ENCODE assay signal across 9 cellular contexts in genomic region chr11:70191495-70192140, GRCh38. TPM values are rescaled to one million over a fixed set of nuclear protein-coding genes. Genes with fewer than 3 reads are reported as not detected.
A peak's percentile ranks its signal among the peaks of the same experiment; 100 is the strongest.
DNase-seq lines count a peak whose midpoint lies in the region; ATAC-seq, FAIRE-seq and TF ChIP-seq lines count a peak whose summit lies in the region.
"Had no signal": no experiment of that assay in that cellular context is flagged by ENCODE, and none has a peak within 500 bp of the region (broad histone marks: within the 10 kb centered on the region; RNA-seq: fewer than 3 reads in every experiment).

No MANE protein-coding gene starts in this region.

- no peak overlapping the region for H3K27ac ChIP-seq in HepG2 (ENCODE audit: extremely low read length, insufficient read depth, low read length)

- POLR2A ChIA-PET in HepG2 (lab: Yijun Ruan, JAX), result no interaction called here

- TF ChIP-seq EP300 in HepG2 (IDR thresholded peaks at IDR 0.05; ENCODE audit: low read depth in 2 of 2, low read length in 2 of 2), result no peak
- TF ChIP-seq EP300 in HepG2 (CRISPR knock-in tag; IDR thresholded peaks at IDR 0.05; ENCODE audit: borderline replicate concordance), result no peak

- H4K20me1 ChIP-seq in HepG2 (ENCODE audit: insufficient read depth, low read length), result no peaks in the 10 kb centered on the region; the same call in 1 of the 2 replicates

- H3K4me1 ChIP-seq in HepG2 (ENCODE audit: insufficient read depth, low read length), result no peaks in the 10 kb centered on the region

- intact Hi-C loops in HepG2 (cut with micrococcal nuclease; ENCODE audit: unreplicated experiment), result loop anchor here (1.0 kb wide), 3 partner anchors 248 to 281 kb away; no protein-coding TSS in a partner anchor

- H3K27me3 ChIP-seq in HepG2 (ENCODE audit: control insufficient read depth in 1 of 2, insufficient read depth in 2 of 2, low read length in 2 of 2), result peaks cover 10 to 25% of the 10 kb centered on the region in 2 experiments; a peak in 3 of 5 replicates

- H3K4me2 ChIP-seq in HepG2 (ENCODE audit: low read depth, low read length), result no peak overlapping the region

- H3K79me2 ChIP-seq in HepG2 (ENCODE audit: insufficient read depth, low read length), result no peaks in the 10 kb centered on the region

- CTCF ChIA-PET in HepG2 (lab: Yijun Ruan, JAX; ENCODE audit: low intra/inter-chr PET ratio, low total read pairs), result interaction anchor here (0.7 to 2.9 kb wide), 4 partner anchors 248 to 281 kb away, joined by 4 to 22 read pairs (median 10); no protein-coding TSS in a partner anchor

- H3K4me3 ChIP-seq in HepG2 (replicated peaks in 1 of 3; ENCODE audit: insufficient read depth in 1 of 3, low read depth in 2 of 3, low read length in 3 of 3), result no peak overlapping the region

- no peaks in the 10 kb centered on the region for H3K36me3 ChIP-seq in HepG2 (replicated peaks in 1 of 2; ENCODE audit: control insufficient read depth in 1 of 2, insufficient read depth in 2 of 2, low read length in 2 of 2)

- ATAC-seq in HepG2 (peak; percentile 95), GM19324 (IDR thresholded peaks at IDR 0.05; ENCODE audit: low FRiP score, unreplicated experiment) (no peak)

- FAIRE-seq in HepG2 (lab: Jason Lieb, UNC), result no peak
- FAIRE-seq: A204.1 had no signal

- in situ Hi-C loops in HepG2 (cut with HindIII; ENCODE audit: extremely low pct_ligation_motif_present, low pct_unique_long_range_greater_than_20kb), result loop anchor here (5.0 to 10.0 kb wide), 2 partner anchors 279 to 477 kb away; no protein-coding TSS in a partner anchor

- WGBS in HepG2 (ENCODE audit: low lambda C conversion rate), result 3% methylated on average over 13 of the region's 22 CpGs

- TF ChIP-seq POLR2A in HepG2 (IDR thresholded peaks at IDR 0.05; ENCODE audit: insufficient read depth in 1 of 2, low read depth in 2 of 2, low read length in 2 of 2), result no peak

- no TSS peak for BruUV-seq in HepG2 (replicated peaks; lab: Mats Ljungman, UMichigan)

- TF ChIP-seq CTCF in HepG2 (CRISPR knock-in tag; IDR thresholded peaks at IDR 0.05), result peak; percentile 96

- no peaks in the 10 kb centered on the region for H3K9me3 ChIP-seq in HepG2 (ENCODE audit: low read length)

- H2AFZ ChIP-seq in HepG2 (ENCODE audit: low read length), result no peak overlapping the region

- DNase-seq in DMS 273 (lab: John Stamatoyannopoulos, UW; ENCODE audit: unreplicated experiment), result peak; percentile 68
- DNase-seq in DMS 273 treated with DMSO at 0.1 percent for 48 hours (lab: John Stamatoyannopoulos, UW), result no peak
- DNase-seq in NCI-H1105 (lab: John Stamatoyannopoulos, UW), result peak; percentile 25
- peak; percentile 6 for DNase-seq in activated CD4-positive, CD25-positive, alpha-beta regulatory T cell treated with anti-CD3 and anti-CD28 coated beads, Interleukin-2, amount 50 U/mL, for 16 hours (ENCODE audit: low read depth, low spot score)
- peak; percentile 44 for DNase-seq in cerebellar cortex (ENCODE audit: low spot score)
- DNase-seq in HepG2 (ENCODE audit: low spot score), result peak; percentile 52
- peak; percentile 44 for DNase-seq in stimulated activated CD8-positive, alpha-beta memory T cell treated with anti-CD3 and anti-CD28 coated beads, Interleukin-4, amount 100 ng/mL, for 24 hours (ENCODE audit: low read depth)

- H3K9ac ChIP-seq in HepG2 (ENCODE audit: insufficient read depth, low read depth, low read length), result no peak overlapping the region

- peak; percentile 92 for TF ChIP-seq RAD21 in HepG2 (CRISPR knock-in tag; IDR thresholded peaks at IDR 0.05)

TF ChIP-seq in HepG2, 621 proteins besides CTCF, POLR2A, EP300 and RAD21 (continues in another document):
- peak; percentile 48; the same call in 1 of the 2 replicates for TF ChIP-seq SMC3 (IDR thresholded peaks at IDR 0.05; ENCODE audit: low read length)
- no peak for TF ChIP-seq ZNF296 (CRISPR knock-in tag; conservative IDR thresholded peaks at IDR 0.05)
- TF ChIP-seq KDM2A (CRISPR knock-in tag; IDR thresholded peaks at IDR 0.05; ENCODE audit: borderline replicate concordance, low read depth), result peak; percentile 74; the same call in 1 of the 2 replicates
- TF ChIP-seq NFKB2 (CRISPR knock-in tag; IDR thresholded peaks at IDR 0.05; ENCODE audit: borderline replicate concordance), result 0 out of 2 replicates have a peak, but pooled peaks have one; percentile 29
- TF ChIP-seq HMGXB4 (CRISPR knock-in tag; IDR thresholded peaks at IDR 0.05; ENCODE audit: borderline replicate concordance in 1 of 2, low read depth in 1 of 2), result peak in 1 of 2 experiments; percentile 33; a peak in 1 of 4 replicates
- no peak for TF ChIP-seq ZNF558 (CRISPR knock-in tag; IDR thresholded peaks at IDR 0.05; ENCODE audit: borderline replicate concordance)
- TF ChIP-seq ZNF331 (CRISPR knock-in tag; IDR thresholded peaks at IDR 0.05), result peak; percentile 58; the same call in 1 of the 2 replicates
- TF ChIP-seq PAWR (CRISPR knock-in tag; IDR thresholded peaks at IDR 0.05; ENCODE audit: borderline replicate concordance), result no peak
- 0 out of 2 replicates have a peak, but pooled peaks have one; percentile 18 for TF ChIP-seq ZFY (CRISPR knock-in tag; IDR thresholded peaks at IDR 0.05)
- 0 out of 2 replicates have a peak, but pooled peaks have one; percentile 30 for TF ChIP-seq TFDP2 (CRISPR knock-in tag; IDR thresholded peaks at IDR 0.05)
- peak; percentile 44; the same call in 1 of the 2 replicates for TF ChIP-seq ZNF598 (CRISPR knock-in tag; IDR thresholded peaks at IDR 0.05; ENCODE audit: borderline replicate concordance)
- TF ChIP-seq IKZF5 (CRISPR knock-in tag; IDR thresholded peaks at IDR 0.05), result peak; percentile 37; the same call in 1 of the 2 replicates
- TF ChIP-seq NFE2L1 (CRISPR knock-in tag; IDR thresholded peaks at IDR 0.05; ENCODE audit: borderline replicate concordance), result no peak
- TF ChIP-seq ZNF746 (CRISPR knock-in tag; IDR thresholded peaks at IDR 0.05), result no peak
- TF ChIP-seq NR2C2 (CRISPR knock-in tag; IDR thresholded peaks at IDR 0.05; ENCODE audit: borderline replicate concordance), result no peak

RNA-seq across cellular contexts. Expression of gene FADD, which starts 11.5 kb away (rescaled TPM):
- total RNA-seq in HepG2 (2016; rRNA removed; fragmentation: Illumina TruSeq; extraction: Trizol), result 21.4 and 22.2 TPM in 2 replicates
- total RNA-seq in HepG2 (2016; cell fraction: cytosol; rRNA removed; fragmentation: Illumina TruSeq; extraction: Trizol; ENCODE audit: low read depth), result 5.0 and 5.9 TPM in 2 replicates
- 20.6 and 22.3 TPM in 2 replicates for total RNA-seq in HepG2 (2016; cell fraction: insoluble cytoplasmic fraction; rRNA removed; fragmentation: Illumina TruSeq; extraction: Trizol)
- total RNA-seq in HepG2 (2016; cell fraction: membrane; rRNA removed; fragmentation: Illumina TruSeq; extraction: Trizol), result 13.7 and 13.9 TPM in 2 replicates
- total RNA-seq in HepG2 (2016; cell fraction: nucleus; rRNA removed; fragmentation: Illumina TruSeq; extraction: Trizol), result 9.1 and 12.1 TPM in 2 replicates
- polyA plus RNA-seq in HepG2 (2011; rRNA removed), result 14.2 and 14.9 TPM in 2 replicates
- 16.0 and 16.7 TPM in 2 replicates for polyA plus RNA-seq in HepG2 (2011; cell fraction: cytosol; rRNA removed)
- polyA plus RNA-seq in HepG2 (2011; cell fraction: nucleus; rRNA removed), result 7.8 and 9.6 TPM in 2 replicates
- 10.4 and 12.8 TPM in 2 replicates for polyA plus RNA-seq in HepG2 (2012)
- polyA plus RNA-seq in HepG2 (2016; cell fraction: cytosol; fragmentation: Illumina TruSeq; extraction: Trizol; ENCODE audit: low read depth), result 3.2 TPM in 2 replicates
- 20.0 and 20.2 TPM in 2 replicates for polyA plus RNA-seq in HepG2 (2016; cell fraction: insoluble cytoplasmic fraction; fragmentation: Illumina TruSeq; extraction: Trizol; ENCODE audit: low read depth)
- 7.0 and 7.9 TPM in 2 replicates for polyA plus RNA-seq in HepG2 (2016; cell fraction: membrane; fragmentation: Illumina TruSeq; extraction: Trizol; ENCODE audit: low read depth)
- 15.0 and 15.1 TPM in 2 replicates for polyA plus RNA-seq in HepG2 (2016; cell fraction: nucleus; fragmentation: Illumina TruSeq; extraction: Trizol; ENCODE audit: insufficient read depth, low read depth)
- polyA minus RNA-seq in HepG2 (2011; rRNA and poly(A)+ RNA removed; ENCODE audit: low replicate concordance), result 21.5 and 78.8 TPM in 2 replicates
- polyA minus RNA-seq in HepG2 (2011; cell fraction: cytosol; rRNA and poly(A)+ RNA removed), result 8.5 and 9.1 TPM in 2 replicates
- polyA minus RNA-seq in HepG2 (2011; cell fraction: nucleus; rRNA and poly(A)+ RNA removed), result 8.6 and 9.7 TPM in 2 replicates
